In the genomic region with DNA sequence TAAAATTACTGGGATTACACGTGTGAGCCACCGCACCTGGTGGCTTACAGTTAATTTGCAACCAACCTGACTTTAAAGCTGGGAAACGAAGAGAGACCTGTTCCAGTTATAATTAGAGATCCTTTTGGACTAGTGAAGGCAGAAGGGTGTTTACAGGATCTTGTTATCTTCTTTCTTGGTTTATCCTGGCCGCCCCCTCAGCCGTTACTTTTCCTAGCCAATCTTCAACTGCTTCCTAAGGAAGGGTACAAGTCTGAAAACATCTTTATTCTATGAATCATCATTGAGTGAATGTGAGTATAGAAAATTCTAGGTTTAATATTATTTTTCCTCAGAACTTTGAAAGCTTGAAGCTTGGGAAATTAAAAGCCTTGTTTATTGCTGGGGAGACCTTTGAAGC, we compare ENCODE assay signal across 26 cellular contexts.
A peak's percentile ranks its signal among the peaks of the same experiment; 100 is the strongest.
DNase-seq lines count a peak whose midpoint lies in the region; ATAC-seq, FAIRE-seq and TF ChIP-seq lines count a peak whose summit lies in the region.
"Had no signal": no experiment of that assay in that cellular context is flagged by ENCODE, and none has a peak within 500 bp of the region (broad histone marks: within the 10 kb centered on the region; RNA-seq: fewer than 3 reads in every experiment).

No MANE protein-coding gene starts in this region.

- no peak overlapping the region for H3K4me2 ChIP-seq in IMR-90 (ENCODE audit: low read depth, low read length)
- peak overlapping the region; percentile 4 for H3K4me2 ChIP-seq in astrocyte (ENCODE audit: low read length)
- H3K4me2 ChIP-seq: A549; BLaER1 treated with 17β-estradiol and CSF1 and Interleukin-3, amounts not matched to agents 10 nM and 100 nM had no signal

- no CpG with 5 or more reads among the region's 5 CpGs for WGBS in IMR-90 (ENCODE audit: extremely low coverage in 2 of 2, insufficient read length in 1 of 2), 2 experiments
- 81 to 88% (median 84%) methylated on average over 5 of the region's 5 CpGs for WGBS in stomach, 5 donors

- dilution Hi-C loops in IMR-90 (cut with HindIII; ENCODE audit: low sequenced_read_pairs, unreplicated experiment) = no loop called here

- no peak for FAIRE-seq in astrocyte (lab: Jason Lieb, UNC)
- FAIRE-seq: A549, GM12878, GM12892, GM18507 had no signal

- CTCF ChIA-PET in IMR-90 (lab: Yijun Ruan, JAX) = interaction anchor here (0.8 kb wide), 1 partner anchor 20 kb away, joined by 3 read pairs; no protein-coding TSS in a partner anchor

- no peak overlapping the region for H2BK20ac ChIP-seq in IMR-90 (ENCODE audit: low read depth, low read length)

- POLR2A ChIA-PET in IMR-90 (lab: Charles Lee; ENCODE audit: unreplicated experiment) = no interaction called here

- no peak overlapping the region for H3K23ac ChIP-seq in IMR-90 (ENCODE audit: low read depth, low read length)

- no peaks in the 10 kb centered on the region; the same call in 1 of the 2 replicates for H3K36me3 ChIP-seq in IMR-90 (ENCODE audit: control insufficient read depth, insufficient read depth, low read length)
- H3K36me3 ChIP-seq in astrocyte (ENCODE audit: insufficient read depth, low read length) = no peaks in the 10 kb centered on the region
- peaks cover 0 to 32% (median 0%) of the 10 kb centered on the region in 4 donors for H3K36me3 ChIP-seq in stomach

- H3K4me1 Mint-ChIP-seq in astrocyte (ENCODE audit: low read depth, unreplicated experiment) = no peaks in the 10 kb centered on the region
- H3K4me1 Mint-ChIP-seq: B cell; CD4-positive, alpha-beta memory T cell; CD4-positive, CD25-positive, alpha-beta regulatory T cell; CD8-positive, alpha-beta memory T cell had no signal

- in situ Hi-C loops in IMR-90 (cut with MboI; ENCODE audit: low sequenced_read_pairs) = no loop called here

- H2BK120ac ChIP-seq in IMR-90 (ENCODE audit: low read depth, low read length) = no peak overlapping the region

- H4K8ac ChIP-seq in IMR-90 (ENCODE audit: low read depth in 2 of 2, low read length in 2 of 2) = no peak overlapping the region

- intact Hi-C loops in IMR-90 (cut with micrococcal nuclease) (no loop called here), stomach (cut with DNase I; ENCODE audit: low total_unique reads) (no loop called here)

- TF ChIP-seq POLR2A in IMR-90 (IDR thresholded peaks at IDR 0.05; ENCODE audit: low read depth, low read length) = no peak
- no peak for TF ChIP-seq POLR2A in stomach (IDR thresholded peaks at IDR 0.05)

- no peak overlapping the region for H4K5ac ChIP-seq in IMR-90 (ENCODE audit: low read depth, low read length)

- no peak overlapping the region for H2BK15ac ChIP-seq in IMR-90 (ENCODE audit: low read depth, low read length)

- H3K9me3 ChIP-seq in IMR-90 (ENCODE audit: control insufficient read depth, insufficient read depth, low read length) (peaks cover 1% of the 10 kb centered on the region; the same call in 1 of the 2 replicates), astrocyte (ENCODE audit: insufficient read depth, low read depth, low read length) (no peaks in the 10 kb centered on the region), stomach (peaks cover 0 to 18% (median 6%) of the 10 kb centered on the region in 4 donors)

- no peak overlapping the region for H2BK5ac ChIP-seq in IMR-90 (ENCODE audit: low read depth, low read length, poor library complexity, severe bottlenecking)

- no peak overlapping the region for H3K18ac ChIP-seq in IMR-90 (ENCODE audit: low read depth, low read length)

- no peak overlapping the region for H3K27ac Mint-ChIP-seq in astrocyte (ENCODE audit: unreplicated experiment)
- H3K27ac Mint-ChIP-seq: B cell; CD4-positive, alpha-beta memory T cell; CD4-positive, CD25-positive, alpha-beta regulatory T cell had no signal

- no peak overlapping the region for H3K14ac ChIP-seq in IMR-90 (replicated peaks; ENCODE audit: low read depth, low read length)

- H3K4me1 ChIP-seq in IMR-90 (ENCODE audit: control insufficient read depth, insufficient read depth, low read length) (peaks cover 5% of the 10 kb centered on the region), astrocyte (ENCODE audit: insufficient read depth, low read length) (peaks cover 11% of the 10 kb centered on the region), stomach (no peaks in the 10 kb centered on the region)
- H3K4me1 ChIP-seq: A549; BLaER1 treated with 17β-estradiol and CSF1 and Interleukin-3, amounts not matched to agents 10 nM and 100 nM had no signal

- no peak for TF ChIP-seq RAD21 in IMR-90 (IDR thresholded peaks at IDR 0.05; ENCODE audit: low read length)

- H3K9ac ChIP-seq in IMR-90 (ENCODE audit: low read depth, low read length) = no peak overlapping the region
- no peak overlapping the region for H3K9ac ChIP-seq in astrocyte (ENCODE audit: low read length)
- H3K9ac ChIP-seq: BLaER1 treated with 17β-estradiol and CSF1 and Interleukin-3, amounts not matched to agents 10 nM and 100 nM had no signal

- BruUV-seq in IMR-90 (replicated peaks; lab: Mats Ljungman, UMichigan) = no TSS peak

- no peaks in the 10 kb centered on the region for H3K79me1 ChIP-seq in IMR-90 (ENCODE audit: low read depth in 1 of 2, low read length in 2 of 2)

- no peak overlapping the region for H3K4me3 ChIP-seq in IMR-90 (ENCODE audit: insufficient read depth, low read depth, low read length)
- H3K4me3 ChIP-seq in astrocyte (ENCODE audit: insufficient read depth, low read depth, low read length) = no peak overlapping the region
- H3K4me3 ChIP-seq in stomach = no peak overlapping the region
- H3K4me3 ChIP-seq: A549; BLaER1 treated with 17β-estradiol and CSF1 and Interleukin-3, amounts not matched to agents 10 nM and 100 nM; GM12878 had no signal

- H3K56ac ChIP-seq in IMR-90 (ENCODE audit: extremely low read depth, insufficient read depth, low read length) = no peak overlapping the region

- H4K20me1 ChIP-seq in IMR-90 (ENCODE audit: insufficient read depth, low read length) (no peaks in the 10 kb centered on the region), astrocyte (ENCODE audit: insufficient read depth, low read length) (no peaks in the 10 kb centered on the region)
- H4K20me1 ChIP-seq: BLaER1 treated with 17β-estradiol and CSF1 and Interleukin-3, amounts not matched to agents 10 nM and 100 nM had no signal

- H3K27ac ChIP-seq in IMR-90 (ENCODE audit: insufficient read depth, low read length) (no peak overlapping the region), astrocyte (ENCODE audit: low read depth, low read length) (no peak overlapping the region), stomach (no peak overlapping the region)
- H3K27ac ChIP-seq: 22Rv1; A549; BLaER1 treated with 17β-estradiol and CSF1 and Interleukin-3, amounts not matched to agents 10 nM and 100 nM; C4-2B had no signal

- peak; percentile 33; the same call in 1 of the 2 replicates for ATAC-seq in IMR-90 (ENCODE audit: low read depth)
- ATAC-seq in GM19324 (IDR thresholded peaks at IDR 0.05; ENCODE audit: low FRiP score, unreplicated experiment) = no peak
- ATAC-seq: A549, GM12878 had no signal

- H3K9me1 ChIP-seq in IMR-90 (ENCODE audit: insufficient read depth, low read length) = peaks cover 5% of the 10 kb centered on the region; the same call in 1 of the 2 replicates

- H3K9me3 Mint-ChIP-seq in astrocyte (ENCODE audit: unreplicated experiment) = peaks cover 22% of the 10 kb centered on the region

- H3K36me3 Mint-ChIP-seq in astrocyte (ENCODE audit: low read depth, unreplicated experiment) = peaks cover 17% of the 10 kb centered on the region

- H3K27me3 ChIP-seq in IMR-90 (ENCODE audit: control insufficient read depth, insufficient read depth, low read length) = no peaks in the 10 kb centered on the region
- no peaks in the 10 kb centered on the region for H3K27me3 ChIP-seq in astrocyte (ENCODE audit: insufficient read depth, low read length)
- no peaks in the 10 kb centered on the region for H3K27me3 ChIP-seq in stomach
- H3K27me3 ChIP-seq: BLaER1 treated with 17β-estradiol and CSF1 and Interleukin-3, amounts not matched to agents 10 nM and 100 nM had no signal

- no peaks in the 10 kb centered on the region for H3K27me3 Mint-ChIP-seq in astrocyte (ENCODE audit: low read depth, unreplicated experiment)
- H3K27me3 Mint-ChIP-seq: B cell; CD4-positive, alpha-beta memory T cell; CD4-positive, CD25-positive, alpha-beta regulatory T cell; CD8-positive, alpha-beta memory T cell had no signal

- H3K4ac ChIP-seq in IMR-90 (ENCODE audit: low read depth, low read length) = no peak overlapping the region

- TF ChIP-seq CTCF in IMR-90 (conservative IDR thresholded peaks at IDR 0.05; ENCODE audit: low read depth, low read length) (no peak), astrocyte (IDR thresholded peaks at IDR 0.05; ENCODE audit: insufficient read depth, low read depth, low read length) (no peak), stomach (IDR thresholded peaks at IDR 0.05) (no peak)

- no peak for TF ChIP-seq EP300 in stomach (IDR thresholded peaks at IDR 0.05)

- DNase-seq in IMR-90 = peak; percentile 56
- peak; percentile 28 for DNase-seq in astrocyte (ENCODE audit: low read depth)
- peak; percentile 36 for DNase-seq in iris pigment epithelial cell (ENCODE audit: low read depth)
- DNase-seq in stomach = no peak
- DNase-seq in NCI-H748 treated with DMSO at 0.1 percent for 48 hours (lab: John Stamatoyannopoulos, UW) = no peak
- DNase-seq: AML-193; CD4-positive, alpha-beta memory T cell; CD4-positive, CD25-positive, alpha-beta regulatory T cell; CD8-positive, alpha-beta memory T cell; COR-L47; DMS 273 treated with DMSO at 0.1 percent for 48 hours; DMS153; DMS53; DMS79; DND-41; EL; GDM1 had no signal

- no peak overlapping the region for H2AK9ac ChIP-seq in IMR-90 (replicated peaks; ENCODE audit: low read depth, low read length, poor library complexity)

- no peak overlapping the region for H3K4me3 Mint-ChIP-seq in astrocyte (ENCODE audit: unreplicated experiment)
- H3K4me3 Mint-ChIP-seq: B cell; CD4-positive, alpha-beta memory T cell; CD4-positive, CD25-positive, alpha-beta regulatory T cell; CD8-positive, alpha-beta memory T cell had no signal

- H3K79me2 ChIP-seq in astrocyte (ENCODE audit: insufficient read depth, low read length) = no peaks in the 10 kb centered on the region

- no peak overlapping the region for H2AK5ac ChIP-seq in IMR-90 (ENCODE audit: low read depth, low read length)

- no peak overlapping the region for H4K91ac ChIP-seq in IMR-90 (ENCODE audit: insufficient read depth, low read depth, low read length)

- H2AFZ ChIP-seq in IMR-90 (replicated peaks; ENCODE audit: low read length, poor library complexity) (no peak overlapping the region), astrocyte (ENCODE audit: low read depth, low read length) (no peak overlapping the region)

TF ChIP-seq in IMR-90, 13 proteins besides CTCF, POLR2A, EP300 and RAD21 (continues in another document):
- TF ChIP-seq MAZ (IDR thresholded peaks at IDR 0.05; ENCODE audit: borderline replicate concordance, low read depth, low read length) (no peak), CHD1 (IDR thresholded peaks at IDR 0.05; ENCODE audit: low read depth, low read length) (no peak), MXI1 (IDR thresholded peaks at IDR 0.05; ENCODE audit: borderline replicate concordance, low read depth, low read length) (no peak), MAFK (IDR thresholded peaks at IDR 0.05; ENCODE audit: low read depth, low read length) (no peak), SMC3 (IDR thresholded peaks at IDR 0.05; ENCODE audit: low read depth, low read length) (no peak)

Comparison
In these comparisons a context has a peak if more than half of its experiments do, and no peak if none do; other contexts are left out.
1. DNase-seq: peak in IMR-90 (single experiment), astrocyte (single experiment) and iris pigment epithelial cell (single experiment); none in stomach (single experiment) and NCI-H748 treated with DMSO at 0.1 percent for 48 hours (single experiment).